15 cellular contexts compared by ENCODE assay signal in genomic region chr1:218163371-218163770, GRCh38.
"Had no signal": no experiment of that assay in that cellular context is flagged by ENCODE, and none has a peak within 500 bp of the region (broad histone marks: within the 10 kb centered on the region; RNA-seq: fewer than 3 reads in every experiment).

No MANE protein-coding gene starts in this region.

- H3K27ac Mint-ChIP-seq: activated T-cell treated with anti-CD3 and anti-CD28 coated beads, Interleukin-2, amount 50 U/mL, for 24 hours; effector memory CD8-positive, alpha-beta T cell; memory B cell had no signal

- H3K27ac ChIP-seq: adrenal gland, skin epidermis had no signal

- H3K9me3 ChIP-seq: adrenal gland, heart right ventricle, mucosa of descending colon had no signal

- ATAC-seq: effector memory CD8-positive, alpha-beta T cell; naive thymus-derived CD8-positive, alpha-beta T cell; stimulated activated naive CD8-positive, alpha-beta T cell treated with anti-CD3 and anti-CD28 coated beads, Interleukin-15, Interleukin-2, amounts not matched to agents 100 U/mL and 50 U/mL, for 24 hours had no signal

- H3K9me3 Mint-ChIP-seq: effector memory CD8-positive, alpha-beta T cell; memory B cell had no signal

- DNase-seq: activated CD4-positive, alpha-beta T cell treated with anti-CD3 and anti-CD28 coated beads for 1 hour; activated effector memory CD4-positive, alpha-beta T cell treated with Interleukin-2 at 50 U/mL for 16 hours; activated naive CD4-positive, alpha-beta T cell treated with anti-CD3 and anti-CD28 coated beads, Interleukin-2, amount 50 U/mL, for 16 hours; activated T-cell treated with anti-CD3 and anti-CD28 coated beads, Interleukin-2, amount 50 U/mL, for 24 hours; effector memory CD8-positive, alpha-beta T cell; occipital lobe; stimulated activated CD4-positive, alpha-beta T cell treated with anti-CD3 and anti-CD28 coated beads, Interleukin-4, amount 100 ng/mL, for 24 hours; stimulated activated naive CD8-positive, alpha-beta T cell treated with anti-CD3 and anti-CD28 coated beads, Interleukin-15, Interleukin-2, amounts not matched to agents 100 U/mL and 50 U/mL, for 24 hours; trophoblast cell had no signal

- H3K36me3 ChIP-seq: adrenal gland, heart right ventricle had no signal

- H3K4me3 ChIP-seq: mucosa of descending colon had no signal

- H3K36me3 Mint-ChIP-seq: memory B cell had no signal
